18 cellular contexts compared by ENCODE assay signal in genomic region chr4:55468724-55469123, GRCh38.
DNase-seq lines count a peak whose midpoint lies in the region; FAIRE-seq and TF ChIP-seq lines count a peak whose summit lies in the region.
"Had no signal": no experiment of that assay in that cellular context is flagged by ENCODE, and none has a peak within 500 bp of the region (broad histone marks: within the 10 kb centered on the region; RNA-seq: fewer than 3 reads in every experiment).

No MANE protein-coding gene starts in this region.

- peaks cover 7% of the 10 kb centered on the region for H3K36me3 ChIP-seq in astrocyte (ENCODE audit: insufficient read depth, low read length)

- H3K27ac Mint-ChIP-seq in HFFc6 (no peak overlapping the region), astrocyte (ENCODE audit: unreplicated experiment) (no peak overlapping the region)
- H3K27ac Mint-ChIP-seq: activated T-helper 17 cell treated with anti-CD3 and anti-CD28 coated beads, Interleukin-2, amount 50 U/mL, for 72 hours; memory B cell had no signal

- DNase-seq in AG04450 (ENCODE audit: low read depth, low spot score) (peak; percentile 16), HFFc6 (peak; percentile 52), astrocyte (ENCODE audit: low read depth) (peak; percentile 82), fibroblast of the aortic adventitia (ENCODE audit: low read depth) (peak; percentile 33), RWPE1 (ENCODE audit: low spot score) (no peak), GM10248 (ENCODE audit: extremely low spot score) (no peak), medulla oblongata (ENCODE audit: extremely low spot score) (no peak), NCI-H2196 treated with DMSO at 0.1 percent for 48 hours (lab: John Stamatoyannopoulos, UW; ENCODE audit: unreplicated experiment) (no peak)
- DNase-seq: activated CD8-positive, alpha-beta memory T cell treated with anti-CD3 and anti-CD28 coated beads for 24 hours; aorta; gastrocnemius medialis; NCI-H1105; stimulated activated CD4-positive, alpha-beta T cell treated with anti-CD3 and anti-CD28 coated beads, Interleukin-1b, Interleukin-23, amount 100 ng/mL, for 48 hours; testis had no signal

- H3K9ac ChIP-seq in astrocyte (ENCODE audit: low read length), result no peak overlapping the region

- H3K36me3 Mint-ChIP-seq in HFFc6 (ENCODE audit: low read depth) (peaks cover 18% of the 10 kb centered on the region), astrocyte (ENCODE audit: low read depth, unreplicated experiment) (peaks cover 12% of the 10 kb centered on the region)

- H4K20me1 ChIP-seq in astrocyte (ENCODE audit: insufficient read depth, low read length), result no peaks in the 10 kb centered on the region

- no peak for FAIRE-seq in astrocyte (lab: Jason Lieb, UNC)
- FAIRE-seq: D721Med had no signal

- H3K27me3 ChIP-seq in AG04450 (ENCODE audit: control insufficient read depth, insufficient read depth, low read length) (no peaks in the 10 kb centered on the region), astrocyte (ENCODE audit: insufficient read depth, low read length) (no peaks in the 10 kb centered on the region)
- H3K27me3 ChIP-seq: gastrocnemius medialis, right atrium auricular region, testis had no signal

- no peaks in the 10 kb centered on the region for H3K79me2 ChIP-seq in astrocyte (ENCODE audit: insufficient read depth, low read length)

- POLR2A ChIA-PET in AG04450 (lab: Yijun Ruan, JAX) (no interaction called here), RWPE1 (lab: Yijun Ruan, JAX; ENCODE audit: low non-redundant PET) (no interaction called here), GM10248 (lab: Yijun Ruan, JAX) (no interaction called here)

- H3K4me1 Mint-ChIP-seq in HFFc6 (ENCODE audit: low read depth) (peaks cover 7% of the 10 kb centered on the region), astrocyte (ENCODE audit: low read depth, unreplicated experiment) (peaks cover 4% of the 10 kb centered on the region)
- H3K4me1 Mint-ChIP-seq: activated T-helper 17 cell treated with anti-CD3 and anti-CD28 coated beads, Interleukin-2, amount 50 U/mL, for 72 hours; memory B cell had no signal

- CTCF ChIA-PET in AG04450 (lab: Charles Lee), result interaction anchor here (1.5 kb wide), 1 partner anchor 123 kb away, joined by 4 read pairs; the partner anchor contains the start of gene SRD5A3
- CTCF ChIA-PET in RWPE1 (lab: Yijun Ruan, JAX), result no interaction called here
- CTCF ChIA-PET in GM10248 (lab: Yijun Ruan, JAX), result interaction anchor here (1.1 kb wide), 1 partner anchor 25 kb away, joined by 3 read pairs; no protein-coding TSS in a partner anchor

- H3K9me3 Mint-ChIP-seq in HFFc6 (no peaks in the 10 kb centered on the region), astrocyte (ENCODE audit: unreplicated experiment) (peaks cover 1% of the 10 kb centered on the region)

- no peak overlapping the region for H2AFZ ChIP-seq in astrocyte (ENCODE audit: low read depth, low read length)

- no peak overlapping the region for H3K4me2 ChIP-seq in astrocyte (ENCODE audit: low read length)

- no peak overlapping the region for H3K27ac ChIP-seq in AG04450 (ENCODE audit: low read depth, low read length)
- no peak overlapping the region for H3K27ac ChIP-seq in astrocyte (ENCODE audit: low read depth, low read length)
- H3K27ac ChIP-seq in RWPE1, result no peak overlapping the region
- H3K27ac ChIP-seq: gastrocnemius medialis, right atrium auricular region, testis had no signal

- H3K9me3 ChIP-seq in AG04450 (ENCODE audit: control insufficient read depth, insufficient read depth, low read length) (no peaks in the 10 kb centered on the region), astrocyte (ENCODE audit: insufficient read depth, low read depth, low read length) (no peaks in the 10 kb centered on the region)
- H3K9me3 ChIP-seq: gastrocnemius medialis, right atrium auricular region, testis had no signal

- H3K4me3 ChIP-seq in AG04450 (ENCODE audit: low read depth, low read length), result no peak overlapping the region
- H3K4me3 ChIP-seq in astrocyte (ENCODE audit: insufficient read depth, low read depth, low read length), result no peak overlapping the region
- no peak overlapping the region for H3K4me3 ChIP-seq in fibroblast of the aortic adventitia (ENCODE audit: low read depth, low read length)
- H3K4me3 ChIP-seq: gastrocnemius medialis, right atrium auricular region, testis had no signal

- H3K27me3 Mint-ChIP-seq in HFFc6 (ENCODE audit: insufficient read depth) (no peaks in the 10 kb centered on the region), astrocyte (ENCODE audit: low read depth, unreplicated experiment) (no peaks in the 10 kb centered on the region)
- H3K27me3 Mint-ChIP-seq: activated T-helper 17 cell treated with anti-CD3 and anti-CD28 coated beads, Interleukin-2, amount 50 U/mL, for 72 hours; memory B cell had no signal

- no peaks in the 10 kb centered on the region for H3K4me1 ChIP-seq in astrocyte (ENCODE audit: insufficient read depth, low read length)
- H3K4me1 ChIP-seq: gastrocnemius medialis, right atrium auricular region, testis had no signal

- TF ChIP-seq CTCF in AG04450 (IDR thresholded peaks at IDR 0.05; ENCODE audit: low read depth, low read length) (no peak), HFFc6 (IDR thresholded peaks at IDR 0.05) (no peak), astrocyte (IDR thresholded peaks at IDR 0.05; ENCODE audit: insufficient read depth, low read depth, low read length) (no peak), fibroblast of the aortic adventitia (IDR thresholded peaks at IDR 0.05; ENCODE audit: insufficient read depth, low read length) (no peak), RWPE1 (conservative IDR thresholded peaks at IDR 0.05; ENCODE audit: low read depth) (no peak), GM10248 (IDR thresholded peaks at IDR 0.05; ENCODE audit: control extremely low read depth, extremely low read depth, low read depth, missing control alignments) (no peak)

- H3K4me3 Mint-ChIP-seq in HFFc6, result no peak overlapping the region
- no peak overlapping the region for H3K4me3 Mint-ChIP-seq in astrocyte (ENCODE audit: unreplicated experiment)
- H3K4me3 Mint-ChIP-seq: activated T-helper 17 cell treated with anti-CD3 and anti-CD28 coated beads, Interleukin-2, amount 50 U/mL, for 72 hours; memory B cell had no signal

Comparison
In these comparisons a context has a peak if more than half of its experiments do, and no peak if none do; other contexts are left out.
1. DNase-seq: peak in AG04450 (single experiment), HFFc6 (single experiment), astrocyte (single experiment) and fibroblast of the aortic adventitia (single experiment); none in RWPE1 (single experiment), GM10248 (single experiment), medulla oblongata (single experiment) and NCI-H2196 treated with DMSO at 0.1 percent for 48 hours (single experiment).